25 cellular contexts compared by ENCODE assay signal in genomic region chr4:121674696-121675095, GRCh38.
"Had no signal": no experiment of that assay in that cellular context is flagged by ENCODE, and none has a peak within 500 bp of the region (broad histone marks: within the 10 kb centered on the region; RNA-seq: fewer than 3 reads in every experiment).

No MANE protein-coding gene starts in this region.

- H3K4me1 ChIP-seq: breast epithelium had no signal

- H3K27ac ChIP-seq: breast epithelium, SK-N-MC, VCaP had no signal

- H3K4me3 Mint-ChIP-seq: activated CD4-positive, alpha-beta T cell treated with anti-CD3 and anti-CD28 coated beads for 36 hours; activated CD8-positive, alpha-beta T cell treated with anti-CD3 and anti-CD28 coated beads for 36 hours; activated naive CD4-positive, alpha-beta T cell treated with anti-CD3 and anti-CD28 coated beads, Interleukin-2, amount 10 ng/mL, durations not matched to agents 7 days and 5 days; activated naive CD8-positive, alpha-beta T cell treated with anti-CD3 and anti-CD28 coated beads for 36 hours; activated T-cell treated with anti-CD3 and anti-CD28 coated beads, Interleukin-2, amount 50 U/mL, for 72 hours; T-cell had no signal

- H3K4me3 ChIP-seq: breast epithelium, K562, SK-N-MC had no signal

- H3K27me3 ChIP-seq: breast epithelium had no signal

- H3K9me3 ChIP-seq: breast epithelium had no signal

- FAIRE-seq: K562 had no signal

- H3K27me3 Mint-ChIP-seq: activated CD4-positive, alpha-beta T cell treated with anti-CD3 and anti-CD28 coated beads for 36 hours; activated CD8-positive, alpha-beta T cell treated with anti-CD3 and anti-CD28 coated beads for 36 hours; activated naive CD4-positive, alpha-beta T cell treated with anti-CD3 and anti-CD28 coated beads, Interleukin-2, amount 10 ng/mL, durations not matched to agents 7 days and 5 days; activated naive CD8-positive, alpha-beta T cell treated with anti-CD3 and anti-CD28 coated beads for 36 hours; T-cell had no signal

- H3K9me3 Mint-ChIP-seq: activated CD8-positive, alpha-beta T cell treated with anti-CD3 and anti-CD28 coated beads for 36 hours; activated naive CD4-positive, alpha-beta T cell treated with anti-CD3 and anti-CD28 coated beads, Interleukin-2, amount 10 ng/mL, durations not matched to agents 7 days and 5 days; activated naive CD8-positive, alpha-beta T cell treated with anti-CD3 and anti-CD28 coated beads for 36 hours; activated T-cell treated with anti-CD3 and anti-CD28 coated beads, Interleukin-2, amount 50 U/mL, for 72 hours; activated T-helper 2 cell treated with anti-CD3 and anti-CD28 coated beads, Interferon-gamma antibody, Interleukin-2, Interleukin-4, amounts not matched to agents 10 μg/mL and 5 μg/mL and 100 μg/mL, durations not matched to agents 14 hours and 24 hours and 36 hours; T-cell had no signal

- DNase-seq: activated CD4-positive, alpha-beta T cell treated with anti-CD3 and anti-CD28 coated beads for 36 hours; activated CD8-positive, alpha-beta memory T cell treated with anti-CD3 and anti-CD28 coated beads, Interleukin-2, amount 50 U/mL, for 4 hours; activated CD8-positive, alpha-beta T cell treated with anti-CD3 and anti-CD28 coated beads for 36 hours; activated gamma-delta T cell treated with Interleukin-2 at 50 U/mL for 16 hours; activated naive CD4-positive, alpha-beta T cell treated with anti-CD3 and anti-CD28 coated beads, Interleukin-2, amount 10 ng/mL, durations not matched to agents 7 days and 5 days; activated naive CD8-positive, alpha-beta T cell treated with anti-CD3 and anti-CD28 coated beads for 36 hours; activated T-cell treated with anti-CD3 and anti-CD28 coated beads, Interleukin-2, amount 50 U/mL, for 72 hours; caudate nucleus; Karpas-422; NCI-H1105 treated with DMSO at 0.1 percent for 48 hours; NCI-H1436 treated with DMSO at 0.1 percent for 48 hours; NCI-H187 treated with DMSO at 0.1 percent for 48 hours; NCI-H2081 treated with DMSO at 0.1 percent for 48 hours; NCI-H2171; NCI-H2227 treated with DMSO at 0.1 percent for 48 hours; NCI-H446 treated with DMSO at 0.1 percent for 48 hours; NCI-H526 treated with DMSO at 0.1 percent for 48 hours; SIG-M5; T-cell; T-helper 2 cell had no signal

- H3K27ac Mint-ChIP-seq: activated CD4-positive, alpha-beta T cell treated with anti-CD3 and anti-CD28 coated beads for 36 hours; activated CD8-positive, alpha-beta T cell treated with anti-CD3 and anti-CD28 coated beads for 36 hours; activated naive CD4-positive, alpha-beta T cell treated with anti-CD3 and anti-CD28 coated beads, Interleukin-2, amount 10 ng/mL, durations not matched to agents 7 days and 5 days; activated naive CD8-positive, alpha-beta T cell treated with anti-CD3 and anti-CD28 coated beads for 36 hours; activated T-cell treated with anti-CD3 and anti-CD28 coated beads, Interleukin-2, amount 50 U/mL, for 72 hours; activated T-helper 2 cell treated with anti-CD3 and anti-CD28 coated beads, Interferon-gamma antibody, Interleukin-2, Interleukin-4, amounts not matched to agents 10 μg/mL and 5 μg/mL and 100 μg/mL, durations not matched to agents 14 hours and 24 hours and 36 hours; T-cell had no signal

- ATAC-seq: activated CD4-positive, alpha-beta T cell treated with anti-CD3 and anti-CD28 coated beads for 36 hours; activated CD8-positive, alpha-beta T cell treated with anti-CD3 and anti-CD28 coated beads for 36 hours; activated T-cell treated with anti-CD3 and anti-CD28 coated beads, Interleukin-2, amount 50 U/mL, for 72 hours; T-cell had no signal

- H3K4me1 Mint-ChIP-seq: activated CD4-positive, alpha-beta T cell treated with anti-CD3 and anti-CD28 coated beads for 36 hours; activated naive CD4-positive, alpha-beta T cell treated with anti-CD3 and anti-CD28 coated beads, Interleukin-2, amount 10 ng/mL, durations not matched to agents 7 days and 5 days; activated naive CD8-positive, alpha-beta T cell treated with anti-CD3 and anti-CD28 coated beads for 36 hours; T-cell had no signal
